13 cellular contexts compared by ENCODE assay signal in genomic region chr15:95279277-95280019, GRCh38.
"Had no signal": no experiment of that assay in that cellular context is flagged by ENCODE, and none has a peak within 500 bp of the region (broad histone marks: within the 10 kb centered on the region; RNA-seq: fewer than 3 reads in every experiment).

No MANE protein-coding gene starts in this region.

- H3K9me3 ChIP-seq: suprapubic skin had no signal

- H3K27ac ChIP-seq: cardiac muscle cell, epithelial cell of prostate, RWPE1, suprapubic skin had no signal

- DNase-seq: activated CD4-positive, alpha-beta T cell treated with anti-CD3 and anti-CD28 coated beads for 4 hours; activated CD8-positive, alpha-beta memory T cell treated with anti-CD3 and anti-CD28 coated beads, Interleukin-2, amount 50 U/mL, for 4 hours; activated CD8-positive, alpha-beta T cell treated with anti-CD3 and anti-CD28 coated beads for 36 hours; cortex of kidney; effector memory CD8-positive, alpha-beta T cell; left colon; nephron progenitor cell; stimulated activated CD4-positive, alpha-beta T cell treated with anti-CD3 and anti-CD28 coated beads, Interleukin-1b, Interleukin-23, amount 100 ng/mL, for 48 hours; stimulated activated naive CD4-positive, alpha-beta T cell had no signal

- H3K4me1 ChIP-seq: suprapubic skin had no signal

- ATAC-seq: activated CD8-positive, alpha-beta T cell treated with anti-CD3 and anti-CD28 coated beads for 36 hours; effector memory CD8-positive, alpha-beta T cell; left colon had no signal

- H3K36me3 ChIP-seq: cardiac muscle cell, suprapubic skin had no signal

- H3K27me3 ChIP-seq: cardiac muscle cell had no signal

- H3K4me3 ChIP-seq: cardiac muscle cell, suprapubic skin had no signal
